ENCODE assay signal across 10 cellular contexts in the genomic region with DNA sequence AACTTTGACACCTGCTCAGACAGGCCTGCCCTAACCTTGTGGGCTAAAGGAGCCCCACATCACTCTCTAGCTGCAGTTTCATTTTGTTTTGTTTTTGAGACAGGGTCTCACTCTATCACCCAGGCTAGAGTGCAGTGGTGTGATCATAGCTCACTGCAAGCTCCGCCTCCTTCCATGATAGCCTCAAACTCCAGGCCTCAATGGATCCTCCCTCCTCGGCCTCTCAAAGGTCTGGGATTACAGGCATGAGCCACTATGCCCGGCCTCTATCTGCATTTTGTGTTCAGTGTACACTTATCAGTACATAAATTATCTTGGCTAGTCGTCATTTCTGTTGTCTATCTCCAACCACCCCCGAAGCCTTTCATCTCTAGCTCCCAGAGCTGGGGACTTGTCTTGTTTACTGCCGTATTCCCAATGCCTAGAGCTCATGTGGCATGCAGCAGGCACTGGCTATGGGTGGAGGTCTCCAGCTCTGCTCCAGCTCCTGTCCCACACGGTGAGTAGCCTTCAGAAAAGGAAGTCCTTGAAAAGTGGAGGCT. TPM values are rescaled to one million over a fixed set of nuclear protein-coding genes. Genes with fewer than 3 reads are reported as not detected.
A peak's percentile ranks its signal among the peaks of the same experiment; 100 is the strongest.
DNase-seq lines count a peak whose midpoint lies in the region; ATAC-seq and TF ChIP-seq lines count a peak whose summit lies in the region.
"Had no signal": no experiment of that assay in that cellular context is flagged by ENCODE, and none has a peak within 500 bp of the region (broad histone marks: within the 10 kb centered on the region; RNA-seq: fewer than 3 reads in every experiment).

No MANE protein-coding gene starts in this region.

- WGBS in sigmoid colon, 2 donors: 85 to 93% methylated on average over 7 of the region's 7 CpGs

- peaks cover 11% of the 10 kb centered on the region for H3K9me3 Mint-ChIP-seq in glutamatergic neuron (ENCODE audit: unreplicated experiment)

- TF ChIP-seq POLR2A in sigmoid colon (IDR thresholded peaks at IDR 0.05): no peak

- no peak overlapping the region for H3K27ac Mint-ChIP-seq in glutamatergic neuron (ENCODE audit: unreplicated experiment)

- peak overlapping the region; percentile 84 for H2AFZ ChIP-seq in fibroblast of lung (ENCODE audit: low read length)

- H3K36me3 ChIP-seq in BLaER1 treated with 17β-estradiol and CSF1 and Interleukin-3, amounts not matched to agents 10 nM and 100 nM: no peaks in the 10 kb centered on the region
- H3K36me3 ChIP-seq in fibroblast of lung (ENCODE audit: control insufficient read depth, insufficient read depth, low read length) (no peaks in the 10 kb centered on the region), sigmoid colon (no peaks in the 10 kb centered on the region)

- intact Hi-C loops in sigmoid colon (cut with DNase I): no loop called here

- 0 out of 22 replicates have a peak, but pooled peaks cover 0 to 7% (median 0%) of the 10 kb centered on the region in 11 experiments for H3K9me3 ChIP-seq in BLaER1 treated with 17β-estradiol and CSF1 and Interleukin-3, amounts not matched to agents 10 nM and 100 nM (replicated peaks in 1 of 11)
- H3K9me3 ChIP-seq in fibroblast of lung (ENCODE audit: control insufficient read depth, insufficient read depth, low read depth, low read length) (no peaks in the 10 kb centered on the region), sigmoid colon (no peaks in the 10 kb centered on the region)

- DNase-seq in RWPE1 (ENCODE audit: low spot score) (no peak), fibroblast of lung (ENCODE audit: low read depth in 2 of 2) (no peak), sigmoid colon (no peak), glutamatergic neuron (no peak), midbrain (lab: John Stamatoyannopoulos, UW) (no peak), inferior parietal cortex (ENCODE audit: extremely low spot score) (no peak)
- DNase-seq: activated CD4-positive, alpha-beta T cell treated with anti-CD3 and anti-CD28 coated beads, Interleukin-2, amount 50 U/mL, for 4 hours; SHP77 treated with DMSO at 0.1 percent for 48 hours had no signal

- no peak for TF ChIP-seq CTCF in RWPE1 (conservative IDR thresholded peaks at IDR 0.05; ENCODE audit: low read depth)
- no peak for TF ChIP-seq CTCF in fibroblast of lung (conservative IDR thresholded peaks at IDR 0.05 in 1 of 2, IDR thresholded peaks at IDR 0.05 in 1 of 2; ENCODE audit: low read depth in 1 of 2, low read length in 2 of 2)
- TF ChIP-seq CTCF in sigmoid colon (IDR thresholded peaks at IDR 0.05): no peak
- TF ChIP-seq CTCF in glutamatergic neuron (IDR thresholded peaks at IDR 0.05; ENCODE audit: partially characterized antibody, unreplicated experiment): no peak

- H3K9ac ChIP-seq in BLaER1 treated with 17β-estradiol and CSF1 and Interleukin-3, amounts not matched to agents 10 nM and 100 nM: no peak overlapping the region
- H3K9ac ChIP-seq in fibroblast of lung (ENCODE audit: insufficient read depth, low read length): peak overlapping the region; percentile 7

- no peak for TF ChIP-seq EP300 in sigmoid colon (IDR thresholded peaks at IDR 0.05)

- H4K20me1 ChIP-seq in BLaER1 treated with 17β-estradiol and CSF1 and Interleukin-3, amounts not matched to agents 10 nM and 100 nM: no peaks in the 10 kb centered on the region
- no peaks in the 10 kb centered on the region for H4K20me1 ChIP-seq in fibroblast of lung (ENCODE audit: control insufficient read depth, extremely low read depth, insufficient read depth, low read length)

- H3K4me1 Mint-ChIP-seq in glutamatergic neuron (ENCODE audit: low read depth, unreplicated experiment): peaks cover 6% of the 10 kb centered on the region

- peaks cover 11 to 21% (median 15%) of the 10 kb centered on the region in 10 experiments; a peak in 18 of 20 replicates for H3K4me1 ChIP-seq in BLaER1 treated with 17β-estradiol and CSF1 and Interleukin-3, amounts not matched to agents 10 nM and 100 nM
- H3K4me1 ChIP-seq in fibroblast of lung (ENCODE audit: control insufficient read depth, extremely low read depth, insufficient read depth, low read length) (peaks cover 23% of the 10 kb centered on the region), sigmoid colon (peaks cover 0 to 53% (median 42%) of the 10 kb centered on the region in 4 donors)

- no peaks in the 10 kb centered on the region for H3K79me2 ChIP-seq in fibroblast of lung (ENCODE audit: control insufficient read depth, insufficient read depth, low read length)

- POLR2A ChIA-PET in RWPE1 (lab: Yijun Ruan, JAX; ENCODE audit: low non-redundant PET): no interaction called here

- H3K4me2 ChIP-seq in BLaER1 treated with 17β-estradiol and CSF1 and Interleukin-3, amounts not matched to agents 10 nM and 100 nM: peak overlapping the region in 10 of 11 experiments; percentile 19 to 68 (median 43); a peak in 17 of 22 replicates
- H3K4me2 ChIP-seq in fibroblast of lung (ENCODE audit: extremely low read depth, insufficient read depth, low read length): peak overlapping the region; percentile 69

- H3K36me3 Mint-ChIP-seq in glutamatergic neuron (ENCODE audit: unreplicated experiment): peaks cover 11% of the 10 kb centered on the region

- no peak overlapping the region for H3K4me3 Mint-ChIP-seq in glutamatergic neuron (ENCODE audit: unreplicated experiment)

- ATAC-seq in GM18868 (IDR thresholded peaks at IDR 0.05; ENCODE audit: unreplicated experiment): no peak

- H3K4me3 ChIP-seq in BLaER1 treated with 17β-estradiol and CSF1 and Interleukin-3, amounts not matched to agents 10 nM and 100 nM: no peak overlapping the region
- H3K4me3 ChIP-seq in fibroblast of lung (replicated peaks in 1 of 4; ENCODE audit: control extremely low read depth in 1 of 4, insufficient read depth in 1 of 4, low read depth in 3 of 4, low read length in 4 of 4) (no peak overlapping the region), sigmoid colon (no peak overlapping the region)

- no peak overlapping the region for H3K27ac ChIP-seq in BLaER1 treated with 17β-estradiol and CSF1 and Interleukin-3, amounts not matched to agents 10 nM and 100 nM
- peak overlapping the region; percentile 61 for H3K27ac ChIP-seq in RWPE1
- peak overlapping the region; percentile 81 for H3K27ac ChIP-seq in fibroblast of lung (ENCODE audit: insufficient read depth, low read length)
- H3K27ac ChIP-seq in sigmoid colon: peak overlapping the region; percentile 79 to 95 (median 86)

- peaks cover 13% of the 10 kb centered on the region for H3K27me3 Mint-ChIP-seq in glutamatergic neuron (ENCODE audit: unreplicated experiment)

- H3K27me3 ChIP-seq in BLaER1 treated with 17β-estradiol and CSF1 and Interleukin-3, amounts not matched to agents 10 nM and 100 nM: no peaks in the 10 kb centered on the region
- no peaks in the 10 kb centered on the region for H3K27me3 ChIP-seq in fibroblast of lung (ENCODE audit: control insufficient read depth, insufficient read depth, low read length)
- no peaks in the 10 kb centered on the region for H3K27me3 ChIP-seq in sigmoid colon

- CTCF ChIA-PET in RWPE1 (lab: Yijun Ruan, JAX): no interaction called here

RNA-seq across cellular contexts. Expression of gene PEX26, which starts 22.1 kb away (rescaled TPM):
- 7.4 and 13.2 TPM in 2 replicates for total RNA-seq in fibroblast of lung
- 14.5 and 21.0 TPM in 2 replicates for polyA plus RNA-seq in fibroblast of lung
- polyA plus RNA-seq in fibroblast of lung (2012): 23.9 and 28.2 TPM in 2 replicates
- 74.8 and 81.1 TPM in 2 replicates for polyA minus RNA-seq in fibroblast of lung (ENCODE audit: low replicate concordance)
- 10 to 100 TPM; 13.3 to 21.3 (median 17.7) TPM for total RNA-seq in sigmoid colon
- 100 to 1,000 TPM in 1 of 3 donors, 10 to 100 TPM in 2; 45.0 to 124 (median 85.1) TPM for polyA plus RNA-seq in sigmoid colon
- 49.8 TPM for total RNA-seq in glutamatergic neuron (ENCODE audit: unreplicated experiment)

RNA-seq across cellular contexts. Expression of gene MICAL3, which starts 31.3 kb away (rescaled TPM):
- total RNA-seq in fibroblast of lung: 12.1 and 22.6 TPM in 2 replicates
- polyA plus RNA-seq in fibroblast of lung: 10.8 and 19.2 TPM in 2 replicates
- polyA plus RNA-seq in fibroblast of lung (2012): 15.0 and 18.4 TPM in 2 replicates
- polyA minus RNA-seq in fibroblast of lung (ENCODE audit: low replicate concordance): 33.1 and 45.2 TPM in 2 replicates
- 10 to 100 TPM; 26.3 to 94.2 (median 45.0) TPM for total RNA-seq in sigmoid colon
- 10 to 100 TPM in 2 of 3 donors, 1 to 10 TPM in 1; 9.6 to 36.3 (median 16.9) TPM for polyA plus RNA-seq in sigmoid colon
- total RNA-seq in glutamatergic neuron (ENCODE audit: unreplicated experiment): 132 TPM

RNA-seq across cellular contexts. Expression of gene TUBA8, which starts 54.9 kb away (rescaled TPM):
- 0.51 and 0.83 TPM in 2 replicates for total RNA-seq in fibroblast of lung
- 0.60 and 3.9 TPM in 2 replicates for polyA plus RNA-seq in fibroblast of lung
- 0.20 and 2.3 TPM in 2 replicates for polyA plus RNA-seq in fibroblast of lung (2012)
- 0.59 and 2.7 TPM in 2 replicates for polyA minus RNA-seq in fibroblast of lung (ENCODE audit: low replicate concordance)
- 1 to 10 TPM in 2 of 4 donors, under 1 TPM in 2; 0.81 to 1.1 (median 1.0) TPM for total RNA-seq in sigmoid colon
- polyA plus RNA-seq in sigmoid colon: 1 to 10 TPM in 2 of 3 donors, under 1 TPM in 1; 0.92 to 3.3 (median 3.0) TPM
- 3.7 TPM for total RNA-seq in glutamatergic neuron (ENCODE audit: unreplicated experiment)

Comparison
In these comparisons a context has a peak if more than half of its experiments do, and no peak if none do; other contexts are left out.
1. H3K27ac ChIP-seq: peak in RWPE1 (single experiment), fibroblast of lung (single experiment) and sigmoid colon (4 of 4); none in BLaER1 treated with 17β-estradiol and CSF1 and Interleukin-3, amounts not matched to agents 10 nM and 100 nM (0 of 11).